In genomic region chr4:57064811-57065711, GRCh38 we compare ENCODE assay signal across 9 cellular contexts. TPM values are rescaled to one million over a fixed set of nuclear protein-coding genes. Genes with fewer than 3 reads are reported as not detected.
DNase-seq lines count a peak whose midpoint lies in the region; ATAC-seq, FAIRE-seq and TF ChIP-seq lines count a peak whose summit lies in the region.
"Had no signal": no experiment of that assay in that cellular context is flagged by ENCODE, and none has a peak within 500 bp of the region (broad histone marks: within the 10 kb centered on the region; RNA-seq: fewer than 3 reads in every experiment).

No MANE protein-coding gene starts in this region.

- no peaks in the 10 kb centered on the region for H3K36me3 ChIP-seq in GM23248 (ENCODE audit: low read depth)
- peaks cover 0 to 8% (median 0%) of the 10 kb centered on the region in 6 donors for H3K36me3 ChIP-seq in spleen

- DNase-seq in GM23248 = peak; percentile 92
- DNase-seq in astrocyte of the hippocampus (ENCODE audit: low read depth, low spot score) = peak; percentile 55
- no peak for DNase-seq in spleen
- no peak for DNase-seq in GM19240 (ENCODE audit: insufficient read length, low spot score)
- no peak for DNase-seq in stimulated activated CD8-positive, alpha-beta memory T cell treated with anti-CD3 and anti-CD28 coated beads, Interleukin-4, amount 100 ng/mL, for 48 hours
- DNase-seq: activated naive CD4-positive, alpha-beta T cell treated with anti-CD3 and anti-CD28 coated beads, Interleukin-2, amount 10 ng/mL, durations not matched to agents 7 days and 5 days had no signal

- H3K4me2 ChIP-seq in GM23248 (ENCODE audit: unreplicated experiment) = peak overlapping the region; percentile 74

- H3F3A ChIP-seq in GM23248 (ENCODE audit: insufficient read depth) = peaks cover 46% of the 10 kb centered on the region

- FAIRE-seq in islet of Langerhans (lab: Jason Lieb, UNC) = peak; percentile 62

- H3K4me1 ChIP-seq in GM23248 (ENCODE audit: insufficient read depth) (peaks cover 46% of the 10 kb centered on the region), spleen (peaks cover 3 to 67% (median 27%) of the 10 kb centered on the region in 6 donors)

- intact Hi-C loops in spleen (cut with DNase I; ENCODE audit: low total_unique reads) = no loop called here

- H3K27me3 ChIP-seq in GM23248 (replicated peaks; ENCODE audit: insufficient read depth) = no peaks in the 10 kb centered on the region
- H3K27me3 ChIP-seq in spleen (replicated peaks in 1 of 7) = no peaks in the 10 kb centered on the region

- peak overlapping the region; percentile 51 for H3K9ac ChIP-seq in GM23248

- no peak for TF ChIP-seq POLR2A in spleen (IDR thresholded peaks at IDR 0.05)

- in situ Hi-C loops in GM23248 (cut with MboI) = no loop called here

- TF ChIP-seq CTCF in spleen (IDR thresholded peaks at IDR 0.05 in 8 of 11, conservative IDR thresholded peaks at IDR 0.05 in 3 of 11) = no peak

- H2AFZ ChIP-seq in GM23248 = peak overlapping the region; percentile 56

- H3K27ac ChIP-seq in GM23248 = peak overlapping the region; percentile 82
- H3K27ac ChIP-seq in spleen = peak overlapping the region in 7 of 8 donors; percentile 29 to 75 (median 59)

- WGBS in GM23248 (ENCODE audit: low coverage in 1 of 2, low lambda C conversion rate in 2 of 2, missing lambda C conversion rate in 2 of 2), 2 experiments = 22 to 28% methylated on average over 20 of the region's 20 CpGs
- 60 to 78% (median 73%) methylated on average over 20 of the region's 20 CpGs for WGBS in spleen, 5 donors

- peaks cover 26% of the 10 kb centered on the region for H3K79me2 ChIP-seq in GM23248 (ENCODE audit: insufficient read depth)

- no peaks in the 10 kb centered on the region for H4K20me1 ChIP-seq in GM23248 (ENCODE audit: insufficient read depth)

- H3K4me3 ChIP-seq in GM23248 (peak overlapping the region; percentile 58), spleen (no peak overlapping the region)

- H3K9me2 ChIP-seq in GM23248 (ENCODE audit: insufficient read depth) = no peaks in the 10 kb centered on the region

- peaks cover 3% of the 10 kb centered on the region for H3K9me3 ChIP-seq in GM23248 (ENCODE audit: low read depth)
- H3K9me3 ChIP-seq in spleen = no peaks in the 10 kb centered on the region

- no peak for ATAC-seq in GM19463 (IDR thresholded peaks at IDR 0.05; ENCODE audit: unreplicated experiment)
- no peak for ATAC-seq in GM18511 (IDR thresholded peaks at IDR 0.05; ENCODE audit: unreplicated experiment)

RNA-seq across cellular contexts. Expression of gene IGFBP7, which starts 45.1 kb away (rescaled TPM):
- total RNA-seq in GM23248 (2014; rRNA removed; shearing (Covaris generic)) = 949 and 951 TPM in 2 replicates
- polyA plus RNA-seq in GM23248 (2016; fragmentation: Nextera tagmentation; extraction: Ambion mirVana) = 1,347 and 1,359 TPM in 2 replicates
- total RNA-seq in spleen = 100 to 1,000 TPM; 450 to 947 (median 589) TPM
- polyA plus RNA-seq in spleen = 100 to 1,000 TPM; 127 to 444 (median 249) TPM

Comparison
In these comparisons a context has a peak if more than half of its experiments do, and no peak if none do; other contexts are left out.
1. DNase-seq: peak in GM23248 (single experiment) and astrocyte of the hippocampus (single experiment); none in spleen (single experiment), GM19240 (single experiment) and stimulated activated CD8-positive, alpha-beta memory T cell treated with anti-CD3 and anti-CD28 coated beads, Interleukin-4, amount 100 ng/mL, for 48 hours (single experiment).